Comparison of ENCODE assay signal across 25 cellular contexts in genomic region chr2:1514391-1515072, GRCh38.
"Had no signal": no experiment of that assay in that cellular context is flagged by ENCODE, and none has a peak within 500 bp of the region (broad histone marks: within the 10 kb centered on the region; RNA-seq: fewer than 3 reads in every experiment).

No MANE protein-coding gene starts in this region.

- ATAC-seq: activated CD4-positive, CD25-positive, alpha-beta regulatory T cell treated with anti-CD3 and anti-CD28 coated beads, Interleukin-2, amount 50 U/mL, for 24 hours; activated naive CD4-positive, alpha-beta T cell treated with anti-CD3 and anti-CD28 coated beads, Interleukin-2, amount 50 U/mL, for 72 hours; activated T-cell treated with anti-CD3 and anti-CD28 coated beads, Interleukin-2, amount 50 U/mL, for 4 hours; activated T-helper 17 cell treated with anti-CD3 and anti-CD28 coated beads, Interleukin-2, amount 50 U/mL, for 72 hours; left lung; mucosa of descending colon; natural killer cell treated with Interleukin-12 subunit alpha and Interleukin-12 subunit beta and Interleukin-15 and Interleukin-18, amount 100 ng/mL, for 72 hours; right lobe of liver; upper lobe of right lung had no signal

- H3K4me1 ChIP-seq: breast epithelium, right lobe of liver, tibial artery, upper lobe of right lung had no signal

- H3K27me3 ChIP-seq: left lung, right lobe of liver, upper lobe of right lung had no signal

- H3K27ac ChIP-seq: breast epithelium, epithelial cell of prostate, esophagus squamous epithelium, left lung, right lobe of liver, suprapubic skin, tibial artery, upper lobe of right lung, VCaP had no signal

- H3K9me3 ChIP-seq: breast epithelium, esophagus squamous epithelium, left lung, mucosa of descending colon, right lobe of liver, suprapubic skin, tibial artery, upper lobe of right lung had no signal

- DNase-seq: activated CD4-positive, alpha-beta T cell treated with anti-CD3 and anti-CD28 coated beads for 48 hours; activated CD4-positive, alpha-beta T cell treated with anti-CD3 and anti-CD28 coated beads, Interleukin-2, amount 50 U/mL, for 48 hours; activated CD8-positive, alpha-beta memory T cell treated with anti-CD3 and anti-CD28 coated beads, Interleukin-2, amount 50 U/mL, for 48 hours; activated gamma-delta T cell treated with Interleukin-2 at 50 U/mL for 16 hours; activated T-cell treated with anti-CD3 and anti-CD28 coated beads, Interleukin-2, amount 50 U/mL, for 4 hours; effector CD8-positive, alpha-beta T cell; esophagus squamous epithelium; foreskin melanocyte; mucosa of descending colon; small intestine; stimulated activated CD4-positive, alpha-beta T cell treated with anti-CD3 and anti-CD28 coated beads, Interleukin-1b, Interleukin-23, amount 100 ng/mL, for 48 hours; stimulated activated naive CD4-positive, alpha-beta T cell; T-helper 9 cell; tibial artery; upper lobe of right lung had no signal

- H3K4me3 ChIP-seq: breast epithelium, esophagus squamous epithelium, left lung, mucosa of descending colon, right lobe of liver, suprapubic skin, tibial artery, upper lobe of right lung had no signal

- H3K36me3 ChIP-seq: breast epithelium, esophagus squamous epithelium, left lung, right lobe of liver, suprapubic skin, tibial artery, upper lobe of right lung had no signal
